Comparison of ENCODE assay signal across 1 cellular context in the genomic region with DNA sequence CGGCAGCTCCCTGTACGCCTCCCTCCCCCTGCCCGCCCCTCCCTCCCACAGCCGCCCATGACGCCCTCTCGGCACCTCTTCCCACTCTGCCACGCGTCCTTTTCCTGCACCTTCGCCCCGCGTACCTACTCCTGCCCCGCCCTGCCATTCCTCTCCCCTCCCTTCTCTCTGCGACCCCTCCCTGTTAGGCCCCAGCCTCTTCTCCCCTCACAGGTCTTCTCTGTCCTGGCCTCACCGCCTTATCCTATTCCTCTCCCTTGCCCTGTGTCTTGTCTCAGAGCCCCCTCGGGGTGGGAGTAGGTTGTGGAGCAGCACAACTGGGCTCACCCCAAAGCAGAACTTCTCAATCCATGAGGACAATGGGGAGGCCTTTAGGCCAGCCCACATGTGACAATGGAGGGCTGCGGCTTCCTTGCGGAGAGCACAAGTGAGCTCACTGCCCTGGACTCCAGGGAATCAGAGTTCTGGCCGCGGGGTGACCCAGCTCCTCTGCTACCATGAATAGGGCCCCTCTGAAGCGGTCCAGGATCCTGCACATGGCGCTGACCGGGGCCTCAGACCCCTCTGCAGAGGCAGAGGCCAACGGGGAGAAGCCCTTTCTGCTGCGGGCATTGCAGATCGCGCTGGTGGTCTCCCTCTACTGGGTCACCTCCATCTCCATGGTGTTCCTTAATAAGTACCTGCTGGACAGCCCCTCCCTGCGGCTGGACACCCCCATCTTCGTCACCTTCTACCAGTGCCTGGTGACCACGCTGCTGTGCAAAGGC.
TF ChIP-seq lines count a peak whose summit lies in the region.

No MANE protein-coding gene starts in this region.

TF ChIP-seq in HepG2, 621 proteins besides CTCF, POLR2A, EP300 and RAD21 (continued from another document):
- no peak for TF ChIP-seq TMF1 (CRISPR knock-in tag; IDR thresholded peaks at IDR 0.05; ENCODE audit: low read depth)
- TF ChIP-seq, protein P1, sequence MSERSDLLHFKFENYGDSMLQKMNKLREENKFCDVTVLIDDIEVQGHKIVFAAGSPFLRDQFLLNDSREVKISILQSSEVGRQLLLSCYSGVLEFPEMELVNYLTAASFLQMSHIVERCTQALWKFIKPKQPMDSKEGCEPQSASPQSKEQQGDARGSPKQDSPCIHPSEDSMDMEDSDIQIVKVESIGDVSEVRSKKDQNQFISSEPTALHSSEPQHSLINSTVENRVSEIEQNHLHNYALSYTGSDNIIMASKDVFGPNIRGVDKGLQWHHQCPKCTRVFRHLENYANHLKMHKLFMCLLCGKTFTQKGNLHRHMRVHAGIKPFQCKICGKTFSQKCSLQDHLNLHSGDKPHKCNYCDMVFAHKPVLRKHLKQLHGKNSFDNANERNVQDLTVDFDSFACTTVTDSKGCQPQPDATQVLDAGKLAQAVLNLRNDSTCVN (CRISPR knock-in tag; IDR thresholded peaks at IDR 0.05; ENCODE audit: borderline replicate concordance) = no peak
- TF ChIP-seq, protein P2, sequence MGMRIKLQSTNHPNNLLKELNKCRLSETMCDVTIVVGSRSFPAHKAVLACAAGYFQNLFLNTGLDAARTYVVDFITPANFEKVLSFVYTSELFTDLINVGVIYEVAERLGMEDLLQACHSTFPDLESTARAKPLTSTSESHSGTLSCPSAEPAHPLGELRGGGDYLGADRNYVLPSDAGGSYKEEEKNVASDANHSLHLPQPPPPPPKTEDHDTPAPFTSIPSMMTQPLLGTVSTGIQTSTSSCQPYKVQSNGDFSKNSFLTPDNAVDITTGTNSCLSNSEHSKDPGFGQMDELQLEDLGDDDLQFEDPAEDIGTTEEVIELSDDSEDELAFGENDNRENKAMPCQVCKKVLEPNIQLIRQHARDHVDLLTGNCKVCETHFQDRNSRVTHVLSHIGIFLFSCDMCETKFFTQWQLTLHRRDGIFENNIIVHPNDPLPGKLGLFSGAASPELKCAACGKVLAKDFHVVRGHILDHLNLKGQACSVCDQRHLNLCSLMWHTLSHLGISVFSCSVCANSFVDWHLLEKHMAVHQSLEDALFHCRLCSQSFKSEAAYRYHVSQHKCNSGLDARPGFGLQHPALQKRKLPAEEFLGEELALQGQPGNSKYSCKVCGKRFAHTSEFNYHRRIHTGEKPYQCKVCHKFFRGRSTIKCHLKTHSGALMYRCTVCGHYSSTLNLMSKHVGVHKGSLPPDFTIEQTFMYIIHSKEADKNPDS (CRISPR knock-in tag; IDR thresholded peaks at IDR 0.05) = no peak
- no peak for TF ChIP-seq ZNF20 (CRISPR knock-in tag; IDR thresholded peaks at IDR 0.05)
- no peak for TF ChIP-seq FOXK2 (IDR thresholded peaks at IDR 0.05)
- TF ChIP-seq, protein P3, sequence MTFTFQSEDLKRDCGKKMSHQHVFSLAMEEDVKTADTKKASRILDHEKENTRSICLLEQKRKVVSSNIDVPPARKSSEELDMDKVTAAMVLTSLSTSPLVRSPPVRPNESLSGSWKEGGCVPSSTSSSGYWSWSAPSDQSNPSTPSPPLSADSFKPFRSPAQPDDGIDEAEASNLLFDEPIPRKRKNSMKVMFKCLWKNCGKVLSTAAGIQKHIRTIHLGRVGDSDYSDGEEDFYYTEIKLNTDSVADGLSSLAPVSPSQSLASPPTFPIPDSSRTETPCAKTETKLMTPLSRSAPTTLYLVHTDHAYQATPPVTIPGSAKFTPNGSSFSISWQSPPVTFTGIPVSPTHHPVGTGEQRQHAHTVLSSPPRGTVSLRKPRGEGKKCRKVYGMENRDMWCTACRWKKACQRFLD (CRISPR knock-in tag; IDR thresholded peaks at IDR 0.05; ENCODE audit: borderline replicate concordance) = no peak
- TF ChIP-seq ZNF558 (CRISPR knock-in tag; IDR thresholded peaks at IDR 0.05; ENCODE audit: borderline replicate concordance) = no peak
- TF ChIP-seq ZNF205 (CRISPR knock-in tag; IDR thresholded peaks at IDR 0.05) = peak; percentile 14; the same call in 1 of the 2 replicates
- no peak for TF ChIP-seq FOSL2 (CRISPR knock-in tag; IDR thresholded peaks at IDR 0.05)
- TF ChIP-seq FIP1L1 (IDR thresholded peaks at IDR 0.05; ENCODE audit: borderline replicate concordance, insufficient read depth, low read depth, low read length) = no peak
- TF ChIP-seq CCAR2 (optimal IDR thresholded peaks at IDR 0.05; ENCODE audit: low read depth, low read length) = no peak
- TF ChIP-seq GABPB1 (CRISPR knock-in tag; IDR thresholded peaks at IDR 0.05) = no peak
- TF ChIP-seq NFE2L2 (IDR thresholded peaks at IDR 0.05; ENCODE audit: low read length) = no peak
- TF ChIP-seq RXRA (CRISPR knock-in tag; IDR thresholded peaks at IDR 0.05) = peak; percentile 20; the same call in 1 of the 2 replicates
- TF ChIP-seq, protein P4, sequence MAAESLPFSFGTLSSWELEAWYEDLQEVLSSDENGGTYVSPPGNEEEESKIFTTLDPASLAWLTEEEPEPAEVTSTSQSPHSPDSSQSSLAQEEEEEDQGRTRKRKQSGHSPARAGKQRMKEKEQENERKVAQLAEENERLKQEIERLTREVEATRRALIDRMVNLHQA (CRISPR knock-in tag; IDR thresholded peaks at IDR 0.05) = no peak
- 0 out of 2 replicates have a peak, but pooled peaks have one; percentile 49 for TF ChIP-seq ZNF274 (CRISPR knock-in tag; IDR thresholded peaks at IDR 0.05)
